In the genomic region with DNA sequence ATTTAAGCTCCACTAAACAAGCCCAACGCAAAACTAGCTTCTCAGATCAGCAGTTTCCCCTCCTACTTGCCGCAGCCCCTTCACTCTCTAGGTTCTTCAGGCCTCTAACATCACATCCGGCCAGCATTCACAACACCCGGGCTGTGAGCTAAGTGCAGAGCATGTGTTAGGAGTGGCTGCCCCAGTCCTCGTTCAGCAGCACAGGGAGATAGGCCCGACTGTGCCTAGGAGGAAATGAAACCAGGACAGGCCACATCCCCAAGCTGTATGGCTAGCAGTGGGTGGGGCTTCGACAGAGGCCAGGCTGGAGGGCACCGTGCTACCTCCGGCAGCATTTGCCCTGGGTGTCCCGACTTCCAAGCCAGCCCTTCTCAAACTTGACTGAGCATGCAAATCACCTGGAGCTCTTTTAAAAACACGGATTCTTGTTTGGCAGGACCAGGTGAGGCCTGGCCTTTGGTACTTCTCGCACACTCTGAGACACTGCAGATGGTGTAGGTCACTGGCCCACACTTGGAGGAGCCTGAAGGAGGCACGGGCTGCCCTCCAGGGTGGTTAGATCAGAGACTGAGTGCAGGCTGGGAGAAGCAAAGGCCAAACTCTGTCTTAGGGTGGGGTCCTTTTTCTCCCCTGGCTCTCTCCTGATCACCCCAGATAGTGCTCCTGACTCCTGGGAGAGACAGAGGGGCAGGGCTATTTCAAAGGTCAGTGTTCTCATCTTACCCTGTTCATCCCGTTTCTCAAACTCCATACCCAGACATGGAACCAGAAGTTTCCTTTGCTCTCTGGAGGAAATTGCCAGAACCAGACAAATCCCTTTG, we compare ENCODE assay signal across 8 cellular contexts.
DNase-seq lines count a peak whose midpoint lies in the region; ATAC-seq and TF ChIP-seq lines count a peak whose summit lies in the region.

No MANE protein-coding gene starts in this region.

- H3K9me3 ChIP-seq in BLaER1: no peaks in the 10 kb centered on the region
- H3K9me3 ChIP-seq in spleen: no peaks in the 10 kb centered on the region
- H3K9me3 ChIP-seq in suprapubic skin: no peaks in the 10 kb centered on the region

- H3K4me2 ChIP-seq in BLaER1: peak overlapping the region; percentile 64

- ATAC-seq in HG03439 (IDR thresholded peaks at IDR 0.05; ENCODE audit: unreplicated experiment) (peak; percentile 76), esophagus mucosa (peak; percentile 78)

- H3K27me3 ChIP-seq in BLaER1: no peaks in the 10 kb centered on the region
- no peaks in the 10 kb centered on the region for H3K27me3 ChIP-seq in spleen (replicated peaks in 1 of 7)
- no peaks in the 10 kb centered on the region for H3K27me3 ChIP-seq in suprapubic skin

- TF ChIP-seq CTCF in GM20000 (IDR thresholded peaks at IDR 0.05; ENCODE audit: extremely low read depth, missing control alignments): no peak
- TF ChIP-seq CTCF in spleen (IDR thresholded peaks at IDR 0.05 in 8 of 11, conservative IDR thresholded peaks at IDR 0.05 in 3 of 11): no peak
- no peak for TF ChIP-seq CTCF in suprapubic skin (IDR thresholded peaks at IDR 0.05)

- H3K27ac ChIP-seq in BLaER1: peak overlapping the region; percentile 68
- peak overlapping the region in 7 of 8 donors; percentile 36 to 70 (median 51) for H3K27ac ChIP-seq in spleen
- no peak overlapping the region for H3K27ac ChIP-seq in suprapubic skin

- no peak for TF ChIP-seq EP300 in suprapubic skin (IDR thresholded peaks at IDR 0.05)

- DNase-seq in GM20000 (ENCODE audit: low spot score): peak; percentile 76
- peak; percentile 84 for DNase-seq in spleen
- no peak for DNase-seq in suprapubic skin (ENCODE audit: low spot score in 2 of 2)
- DNase-seq in AG20443 (ENCODE audit: low spot score): no peak
- no peak for DNase-seq in NCI-H1417 (lab: John Stamatoyannopoulos, UW)

- H3K4me3 ChIP-seq in BLaER1 (no peak overlapping the region), spleen (no peak overlapping the region), suprapubic skin (no peak overlapping the region)

- H4K20me1 ChIP-seq in BLaER1: peaks cover 36% of the 10 kb centered on the region

- H3K9ac ChIP-seq in BLaER1: peak overlapping the region; percentile 60; the same call in 1 of the 2 replicates

- peaks cover 41% of the 10 kb centered on the region for H3K4me1 ChIP-seq in BLaER1
- peaks cover 0 to 18% (median 14%) of the 10 kb centered on the region in 6 donors for H3K4me1 ChIP-seq in spleen
- peaks cover 4% of the 10 kb centered on the region for H3K4me1 ChIP-seq in suprapubic skin

- WGBS in spleen, 5 donors: 29 to 53% (median 42%) methylated on average over 9 to 14 of the region's 14 CpGs
- WGBS in suprapubic skin: 46% methylated on average over 13 of the region's 14 CpGs

- no peak for TF ChIP-seq POLR2A in spleen (IDR thresholded peaks at IDR 0.05)
- no peak for TF ChIP-seq POLR2A in suprapubic skin (IDR thresholded peaks at IDR 0.05)

- intact Hi-C loops in spleen (cut with DNase I; ENCODE audit: low total_unique reads): no loop called here

- H3K36me3 ChIP-seq in BLaER1 (peaks cover 21% of the 10 kb centered on the region), spleen (no peaks in the 10 kb centered on the region), suprapubic skin (no peaks in the 10 kb centered on the region)

Comparison
In these comparisons a context has a peak if more than half of its experiments do, and no peak if none do; other contexts are left out.
1. DNase-seq: peak in GM20000 (single experiment) and spleen (single experiment); none in suprapubic skin (0 of 2), AG20443 (single experiment) and NCI-H1417 (0 of 3).